ENCODE assay signal across 1 cellular context in the genomic region with DNA sequence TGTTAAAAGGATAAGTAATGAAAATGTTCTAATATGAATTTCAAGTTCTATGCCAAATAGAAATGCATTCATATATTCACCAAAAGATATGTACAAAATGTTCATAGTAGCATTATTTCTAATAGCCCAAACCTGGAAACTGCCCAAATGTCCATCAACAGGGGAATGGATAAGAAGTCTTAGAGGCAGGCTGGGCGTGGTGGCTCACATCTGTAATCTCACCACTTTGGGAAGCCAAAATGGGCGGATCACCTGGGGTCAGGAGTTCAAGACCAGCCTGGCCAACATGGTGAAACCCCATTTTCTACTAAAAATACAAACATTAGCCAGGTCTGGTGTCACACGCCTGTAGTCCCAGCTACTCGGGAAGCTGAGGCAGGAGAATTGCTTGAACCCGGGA.
TF ChIP-seq lines count a peak whose summit lies in the region.

No MANE protein-coding gene starts in this region.

TF ChIP-seq in SK-N-SH, 30 proteins besides CTCF, POLR2A, EP300 and RAD21 (continued from another document):
- TF ChIP-seq, protein P1, sequence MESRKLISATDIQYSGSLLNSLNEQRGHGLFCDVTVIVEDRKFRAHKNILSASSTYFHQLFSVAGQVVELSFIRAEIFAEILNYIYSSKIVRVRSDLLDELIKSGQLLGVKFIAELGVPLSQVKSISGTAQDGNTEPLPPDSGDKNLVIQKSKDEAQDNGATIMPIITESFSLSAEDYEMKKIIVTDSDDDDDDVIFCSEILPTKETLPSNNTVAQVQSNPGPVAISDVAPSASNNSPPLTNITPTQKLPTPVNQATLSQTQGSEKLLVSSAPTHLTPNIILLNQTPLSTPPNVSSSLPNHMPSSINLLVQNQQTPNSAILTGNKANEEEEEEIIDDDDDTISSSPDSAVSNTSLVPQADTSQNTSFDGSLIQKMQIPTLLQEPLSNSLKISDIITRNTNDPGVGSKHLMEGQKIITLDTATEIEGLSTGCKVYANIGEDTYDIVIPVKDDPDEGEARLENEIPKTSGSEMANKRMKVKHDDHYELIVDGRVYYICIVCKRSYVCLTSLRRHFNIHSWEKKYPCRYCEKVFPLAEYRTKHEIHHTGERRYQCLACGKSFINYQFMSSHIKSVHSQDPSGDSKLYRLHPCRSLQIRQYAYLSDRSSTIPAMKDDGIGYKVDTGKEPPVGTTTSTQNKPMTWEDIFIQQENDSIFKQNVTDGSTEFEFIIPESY (IDR thresholded peaks at IDR 0.05; ENCODE audit: borderline replicate concordance, low read depth): no peak
- no peak for TF ChIP-seq SMC3 (IDR thresholded peaks at IDR 0.05; ENCODE audit: low read depth, low read length)
- TF ChIP-seq, protein P2, sequence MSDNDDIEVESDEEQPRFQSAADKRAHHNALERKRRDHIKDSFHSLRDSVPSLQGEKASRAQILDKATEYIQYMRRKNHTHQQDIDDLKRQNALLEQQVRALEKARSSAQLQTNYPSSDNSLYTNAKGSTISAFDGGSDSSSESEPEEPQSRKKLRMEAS (IDR thresholded peaks at IDR 0.05; ENCODE audit: low read depth): no peak
- TF ChIP-seq, protein P3, sequence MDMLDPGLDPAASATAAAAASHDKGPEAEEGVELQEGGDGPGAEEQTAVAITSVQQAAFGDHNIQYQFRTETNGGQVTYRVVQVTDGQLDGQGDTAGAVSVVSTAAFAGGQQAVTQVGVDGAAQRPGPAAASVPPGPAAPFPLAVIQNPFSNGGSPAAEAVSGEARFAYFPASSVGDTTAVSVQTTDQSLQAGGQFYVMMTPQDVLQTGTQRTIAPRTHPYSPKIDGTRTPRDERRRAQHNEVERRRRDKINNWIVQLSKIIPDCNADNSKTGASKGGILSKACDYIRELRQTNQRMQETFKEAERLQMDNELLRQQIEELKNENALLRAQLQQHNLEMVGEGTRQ (IDR thresholded peaks at IDR 0.05; ENCODE audit: borderline replicate concordance, low read depth, low read length): no peak
TF ChIP-seq in SK-N-SH: peak in this region for 0.
